ENCODE assay signal across 19 cellular contexts in genomic region chr2:102553601-102554000, GRCh38.
DNase-seq lines count a peak whose midpoint lies in the region; ATAC-seq and TF ChIP-seq lines count a peak whose summit lies in the region.
"Had no signal": no experiment of that assay in that cellular context is flagged by ENCODE, and none has a peak within 500 bp of the region (broad histone marks: within the 10 kb centered on the region; RNA-seq: fewer than 3 reads in every experiment).

No MANE protein-coding gene starts in this region.

- no peak for ATAC-seq in PC-3
- ATAC-seq in stimulated activated memory B cell treated with anti-CD40 and anti-IgM and Interleukin-4, amounts not matched to agents 10 μg/mL and 1 μg/mL and 100 μg/mL, for 72 hours, result peak; percentile 41
- ATAC-seq: GM12878 had no signal

- no peak for TF ChIP-seq POLR2A in breast epithelium (IDR thresholded peaks at IDR 0.05)

- in situ Hi-C loops in mammary epithelial cell (cut with MboI; ENCODE audit: low sequenced_read_pairs in 2 of 2), result no loop called here

- peaks cover 3% of the 10 kb centered on the region for H3K9me3 ChIP-seq in mammary epithelial cell (replicated peaks; ENCODE audit: insufficient read depth, low read length)
- peaks cover 13 to 15% of the 10 kb centered on the region in 2 donors for H3K9me3 ChIP-seq in breast epithelium
- H3K9me3 ChIP-seq in PC-3 (ENCODE audit: low read length), result peaks cover 14% of the 10 kb centered on the region

- H3K27me3 ChIP-seq in mammary epithelial cell (ENCODE audit: insufficient read depth, low read length) (peaks cover 2% of the 10 kb centered on the region), breast epithelium (no peaks in the 10 kb centered on the region), PC-3 (ENCODE audit: low read length) (no peaks in the 10 kb centered on the region)

- dilution Hi-C loops in mammary epithelial cell (cut with HindIII; ENCODE audit: low sequenced_read_pairs), result no loop called here

- H3K36me3 ChIP-seq in mammary epithelial cell (ENCODE audit: insufficient read depth, low read length), result no peaks in the 10 kb centered on the region
- H3K36me3 ChIP-seq in breast epithelium, result no peaks in the 10 kb centered on the region
- H3K36me3 ChIP-seq in PC-3 (ENCODE audit: low read depth, low read length), result no peaks in the 10 kb centered on the region

- no peaks in the 10 kb centered on the region for H3K4me1 ChIP-seq in mammary epithelial cell (ENCODE audit: insufficient read depth, low read length)
- no peaks in the 10 kb centered on the region for H3K4me1 ChIP-seq in breast epithelium
- H3K4me1 ChIP-seq in PC-3 (ENCODE audit: insufficient read depth, low read length), result no peaks in the 10 kb centered on the region
- H3K4me1 ChIP-seq: Caco-2 had no signal

- intact Hi-C loops in mammary epithelial cell (cut with micrococcal nuclease) (no loop called here), breast epithelium (cut with DNase I; ENCODE audit: low total_unique reads) (no loop called here), PC-3 (cut with micrococcal nuclease) (no loop called here)

- H4K20me1 ChIP-seq in mammary epithelial cell (ENCODE audit: insufficient read depth, low read length), result no peaks in the 10 kb centered on the region
- H4K20me1 ChIP-seq in PC-3 (ENCODE audit: low read length), result no peaks in the 10 kb centered on the region

- CTCF ChIA-PET in mammary epithelial cell (lab: Charles Lee; ENCODE audit: low non-redundant PET) (no interaction called here), PC-3 (lab: Charles Lee) (no interaction called here)

- BruUV-seq in mammary epithelial cell (replicated peaks; lab: Mats Ljungman, UMichigan), result no TSS peak
- BruUV-seq in PC-3 (replicated peaks; lab: Mats Ljungman, UMichigan), result no TSS peak

- H3K36me3 Mint-ChIP-seq in stimulated activated memory B cell treated with anti-CD40 and anti-IgM and Interleukin-4, amounts not matched to agents 10 μg/mL and 1 μg/mL and 100 μg/mL, for 72 hours, result no peaks in the 10 kb centered on the region
- no peaks in the 10 kb centered on the region for H3K36me3 Mint-ChIP-seq in osteocyte (ENCODE audit: unreplicated experiment)

- H3K4me3 ChIP-seq in mammary epithelial cell (replicated peaks in 1 of 3; ENCODE audit: insufficient read depth in 1 of 3, low read depth in 2 of 3, low read length in 3 of 3) (no peak overlapping the region), breast epithelium (no peak overlapping the region), PC-3 (ENCODE audit: low read length) (no peak overlapping the region)
- H3K4me3 ChIP-seq: GM12878, GM23248 had no signal

- H3K4me2 ChIP-seq in mammary epithelial cell (ENCODE audit: insufficient read depth, low read depth, low read length) (no peak overlapping the region), PC-3 (ENCODE audit: low read length) (no peak overlapping the region)

- H3K9ac ChIP-seq in mammary epithelial cell (ENCODE audit: insufficient read depth, low read length) (no peak overlapping the region), PC-3 (ENCODE audit: low read length) (no peak overlapping the region)
- H3K9ac ChIP-seq: GM23248 had no signal

- H3K27ac Mint-ChIP-seq in stimulated activated memory B cell treated with anti-CD40 and anti-IgM and Interleukin-4, amounts not matched to agents 10 μg/mL and 1 μg/mL and 100 μg/mL, for 72 hours, result no peak overlapping the region
- H3K27ac Mint-ChIP-seq in osteocyte (ENCODE audit: unreplicated experiment), result no peak overlapping the region
- H3K27ac Mint-ChIP-seq: B cell; CD4-positive, alpha-beta memory T cell had no signal

- POLR2A ChIA-PET in PC-3 (lab: Charles Lee; ENCODE audit: unreplicated experiment), result no interaction called here

- no peak overlapping the region for H3K27ac ChIP-seq in mammary epithelial cell (ENCODE audit: insufficient read depth, low read depth, low read length)
- H3K27ac ChIP-seq in breast epithelium, result no peak overlapping the region
- no peak overlapping the region for H3K27ac ChIP-seq in PC-3 (ENCODE audit: low read length)
- H3K27ac ChIP-seq: 22Rv1, GM23248 had no signal

- H3K79me2 ChIP-seq in mammary epithelial cell (ENCODE audit: insufficient read depth, low read length), result no peaks in the 10 kb centered on the region
- H3K79me2 ChIP-seq in PC-3 (ENCODE audit: low read length), result no peaks in the 10 kb centered on the region

- H3K27me3 Mint-ChIP-seq in stimulated activated memory B cell treated with anti-CD40 and anti-IgM and Interleukin-4, amounts not matched to agents 10 μg/mL and 1 μg/mL and 100 μg/mL, for 72 hours, result no peaks in the 10 kb centered on the region
- H3K27me3 Mint-ChIP-seq in osteocyte (ENCODE audit: unreplicated experiment), result no peaks in the 10 kb centered on the region

- TF ChIP-seq CTCF in mammary epithelial cell (conservative IDR thresholded peaks at IDR 0.05 in 1 of 2, IDR thresholded peaks at IDR 0.05 in 1 of 2; ENCODE audit: extremely low read depth in 1 of 2, insufficient read depth in 1 of 2, low read depth in 1 of 2, low read length in 2 of 2) (no peak), breast epithelium (IDR thresholded peaks at IDR 0.05) (no peak), PC-3 (conservative IDR thresholded peaks at IDR 0.05; ENCODE audit: low read depth, low read length) (no peak), osteocyte (IDR thresholded peaks at IDR 0.05) (no peak)

- H3F3A ChIP-seq in PC-3 (ENCODE audit: low read length, unreplicated experiment), result no peaks in the 10 kb centered on the region

- H2AFZ ChIP-seq in mammary epithelial cell (ENCODE audit: low read depth, low read length), result no peak overlapping the region
- H2AFZ ChIP-seq in PC-3 (ENCODE audit: low read length), result no peak overlapping the region
- H2AFZ ChIP-seq: GM23248 had no signal

- H3K4me1 Mint-ChIP-seq in stimulated activated memory B cell treated with anti-CD40 and anti-IgM and Interleukin-4, amounts not matched to agents 10 μg/mL and 1 μg/mL and 100 μg/mL, for 72 hours, result no peaks in the 10 kb centered on the region
- no peaks in the 10 kb centered on the region for H3K4me1 Mint-ChIP-seq in osteocyte (ENCODE audit: unreplicated experiment)
- H3K4me1 Mint-ChIP-seq: B cell; CD4-positive, alpha-beta memory T cell had no signal

- peaks cover 7% of the 10 kb centered on the region for H3K9me3 Mint-ChIP-seq in stimulated activated memory B cell treated with anti-CD40 and anti-IgM and Interleukin-4, amounts not matched to agents 10 μg/mL and 1 μg/mL and 100 μg/mL, for 72 hours
- H3K9me3 Mint-ChIP-seq in osteocyte (ENCODE audit: unreplicated experiment), result peaks cover 18% of the 10 kb centered on the region

- WGBS in mammary epithelial cell (ENCODE audit: low coverage, missing lambda C conversion rate), result 50% methylated on average over 1 of the region's 1 CpG

- H3K4me3 Mint-ChIP-seq in stimulated activated memory B cell treated with anti-CD40 and anti-IgM and Interleukin-4, amounts not matched to agents 10 μg/mL and 1 μg/mL and 100 μg/mL, for 72 hours, result no peak overlapping the region
- no peak overlapping the region for H3K4me3 Mint-ChIP-seq in osteocyte (ENCODE audit: unreplicated experiment)
- H3K4me3 Mint-ChIP-seq: B cell; CD4-positive, alpha-beta memory T cell had no signal

- H3K9me2 ChIP-seq in PC-3 (replicated peaks; ENCODE audit: low read length), result no peaks in the 10 kb centered on the region

- peak; percentile 19 for DNase-seq in mammary epithelial cell
- no peak for DNase-seq in breast epithelium (ENCODE audit: low spot score in 2 of 2)
- peak; percentile 18 for DNase-seq in PC-3
- no peak for DNase-seq in SK-N-DZ (ENCODE audit: low spot score)
- DNase-seq in osteocyte (ENCODE audit: extremely low spot score, unreplicated experiment), result no peak
- DNase-seq: C1 segment of cervical spinal cord; Caco-2; CD4-positive, alpha-beta memory T cell; DMS153; DND-41; EL; GDM1; GM23248; H7; HCEC 1CT had no signal

Comparison
In these comparisons a context has a peak if more than half of its experiments do, and no peak if none do; other contexts are left out.
1. DNase-seq: peak in mammary epithelial cell (single experiment) and PC-3 (single experiment); none in breast epithelium (0 of 2), SK-N-DZ (single experiment) and osteocyte (single experiment).